ENCODE assay signal across 23 cellular contexts in the genomic region with DNA sequence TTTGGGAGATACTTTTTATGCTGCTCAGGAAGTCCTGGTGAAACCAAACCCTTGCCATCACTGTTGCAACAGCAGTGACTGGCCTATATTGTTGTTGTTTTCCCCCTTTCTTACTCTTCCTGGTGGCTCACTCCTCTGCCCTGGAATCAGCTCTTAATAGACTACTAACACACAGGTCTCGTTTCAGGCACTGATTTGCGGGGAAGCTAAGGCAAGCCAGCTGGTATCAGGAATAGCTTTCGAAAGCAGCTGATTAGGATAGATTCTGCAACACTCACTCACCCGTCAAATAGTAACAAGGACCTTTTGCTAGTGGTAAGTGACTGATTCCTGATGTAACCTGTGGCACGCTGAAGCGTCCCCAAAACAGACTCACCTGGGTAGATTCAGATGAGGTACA.
"Had no signal": no experiment of that assay in that cellular context is flagged by ENCODE, and none has a peak within 500 bp of the region (broad histone marks: within the 10 kb centered on the region; RNA-seq: fewer than 3 reads in every experiment).

No MANE protein-coding gene starts in this region.

- H3K4me2 ChIP-seq: hepatocyte had no signal

- H3K4me3 Mint-ChIP-seq: dendritic cell treated with granulocyte-macrophage colony-stimulating factor and Interleukin-4, amounts not matched to agents 40 ng/mL and 50 ng/mL, for 4 days; immature natural killer cell; mesothelial cell of epicardium had no signal

- ATAC-seq: foreskin keratinocyte, gastroesophageal sphincter, left colon, left lobe of liver, lower lobe of right lung, mucosa of descending colon had no signal

- H3K27me3 Mint-ChIP-seq: dendritic cell treated with granulocyte-macrophage colony-stimulating factor and Interleukin-4, amounts not matched to agents 40 ng/mL and 50 ng/mL, for 4 days had no signal

- H3K9me3 Mint-ChIP-seq: dendritic cell treated with granulocyte-macrophage colony-stimulating factor and Interleukin-4, amounts not matched to agents 40 ng/mL and 50 ng/mL, for 4 days had no signal

- H3K27ac ChIP-seq: colonic mucosa, esophagus muscularis mucosa, foreskin keratinocyte, gastroesophageal sphincter, heart left ventricle, hepatocyte, left ventricle myocardium inferior, lower lobe of right lung had no signal

- H3K79me2 ChIP-seq: hepatocyte had no signal

- H3K9me3 ChIP-seq: colonic mucosa, esophagus muscularis mucosa, gastroesophageal sphincter, heart left ventricle, left ventricle myocardium inferior, lower lobe of right lung, mucosa of descending colon had no signal

- H3K36me3 ChIP-seq: colonic mucosa, esophagus muscularis mucosa, gastroesophageal sphincter, heart left ventricle, left ventricle myocardium inferior, lower lobe of right lung had no signal

- DNase-seq: cerebellar nuclear complex; colonic mucosa; cortex of kidney; effector CD4-positive, alpha-beta T cell; effector memory CD4-positive, alpha-beta T cell; foreskin keratinocyte; heart left ventricle; hypothalamus; immature natural killer cell; islet precursor cell; kidney; kidney glomerular epithelial cell; left colon; left ventricle myocardium inferior; lower lobe of right lung; mesenchymal stem cell; mucosa of descending colon had no signal

- H2AFZ ChIP-seq: hepatocyte had no signal

- H3K27me3 ChIP-seq: colonic mucosa, esophagus muscularis mucosa, foreskin keratinocyte, gastroesophageal sphincter, heart left ventricle, hepatocyte had no signal

- H3K4me3 ChIP-seq: colonic mucosa, esophagus muscularis mucosa, gastroesophageal sphincter, heart left ventricle, hepatocyte, left ventricle myocardium inferior, lower lobe of right lung, mucosa of descending colon had no signal

- H3K4me1 Mint-ChIP-seq: immature natural killer cell, mesothelial cell of epicardium had no signal

- H3K27ac Mint-ChIP-seq: dendritic cell treated with granulocyte-macrophage colony-stimulating factor and Interleukin-4, amounts not matched to agents 40 ng/mL and 50 ng/mL, for 4 days; immature natural killer cell; mesothelial cell of epicardium had no signal

- H3K36me3 Mint-ChIP-seq: immature natural killer cell, mesothelial cell of epicardium had no signal

- H3K4me1 ChIP-seq: colonic mucosa, esophagus muscularis mucosa, foreskin keratinocyte, gastroesophageal sphincter, lower lobe of right lung had no signal
